Comparison of ENCODE assay signal across 8 cellular contexts in the genomic region with DNA sequence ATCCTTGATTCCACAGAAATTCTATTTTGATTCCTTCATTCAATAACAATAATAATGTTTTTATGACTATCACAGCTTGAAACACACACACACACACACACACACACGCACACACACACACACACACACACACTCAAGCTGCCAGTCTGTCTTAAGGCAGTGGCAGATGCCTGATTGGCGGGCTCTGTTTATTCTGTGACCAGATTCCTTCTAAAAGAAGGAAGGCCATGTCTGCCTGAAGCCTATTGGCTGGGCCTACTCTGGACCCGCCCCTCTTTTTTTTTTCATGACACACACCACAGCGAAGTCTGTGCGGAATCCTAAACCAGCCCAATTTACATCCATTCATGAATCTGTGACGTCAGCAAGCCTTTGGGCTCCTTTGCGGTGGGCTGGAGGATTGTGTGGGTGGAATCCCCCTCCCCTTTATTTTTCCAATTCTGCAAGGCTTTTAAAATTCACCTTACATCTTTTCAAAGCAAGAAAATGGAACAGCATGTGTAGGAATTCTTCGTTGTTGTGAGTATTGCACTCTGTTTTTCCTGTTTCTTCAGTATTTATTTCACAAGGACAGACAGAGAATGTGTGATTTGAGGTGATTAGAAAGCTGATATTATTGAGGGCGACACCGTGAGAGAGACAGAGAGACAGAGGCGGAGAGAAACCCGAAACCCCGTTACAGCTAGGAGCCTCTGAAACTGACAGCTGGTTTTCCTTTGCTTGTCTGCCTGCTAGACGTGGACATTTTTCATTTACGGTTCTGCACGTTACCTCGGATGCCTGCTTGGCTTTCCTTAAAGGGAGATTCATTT. TPM values are rescaled to one million over a fixed set of nuclear protein-coding genes. Genes with fewer than 3 reads are reported as not detected.
DNase-seq lines count a peak whose midpoint lies in the region; ATAC-seq and TF ChIP-seq lines count a peak whose summit lies in the region.

A gene with protein sequence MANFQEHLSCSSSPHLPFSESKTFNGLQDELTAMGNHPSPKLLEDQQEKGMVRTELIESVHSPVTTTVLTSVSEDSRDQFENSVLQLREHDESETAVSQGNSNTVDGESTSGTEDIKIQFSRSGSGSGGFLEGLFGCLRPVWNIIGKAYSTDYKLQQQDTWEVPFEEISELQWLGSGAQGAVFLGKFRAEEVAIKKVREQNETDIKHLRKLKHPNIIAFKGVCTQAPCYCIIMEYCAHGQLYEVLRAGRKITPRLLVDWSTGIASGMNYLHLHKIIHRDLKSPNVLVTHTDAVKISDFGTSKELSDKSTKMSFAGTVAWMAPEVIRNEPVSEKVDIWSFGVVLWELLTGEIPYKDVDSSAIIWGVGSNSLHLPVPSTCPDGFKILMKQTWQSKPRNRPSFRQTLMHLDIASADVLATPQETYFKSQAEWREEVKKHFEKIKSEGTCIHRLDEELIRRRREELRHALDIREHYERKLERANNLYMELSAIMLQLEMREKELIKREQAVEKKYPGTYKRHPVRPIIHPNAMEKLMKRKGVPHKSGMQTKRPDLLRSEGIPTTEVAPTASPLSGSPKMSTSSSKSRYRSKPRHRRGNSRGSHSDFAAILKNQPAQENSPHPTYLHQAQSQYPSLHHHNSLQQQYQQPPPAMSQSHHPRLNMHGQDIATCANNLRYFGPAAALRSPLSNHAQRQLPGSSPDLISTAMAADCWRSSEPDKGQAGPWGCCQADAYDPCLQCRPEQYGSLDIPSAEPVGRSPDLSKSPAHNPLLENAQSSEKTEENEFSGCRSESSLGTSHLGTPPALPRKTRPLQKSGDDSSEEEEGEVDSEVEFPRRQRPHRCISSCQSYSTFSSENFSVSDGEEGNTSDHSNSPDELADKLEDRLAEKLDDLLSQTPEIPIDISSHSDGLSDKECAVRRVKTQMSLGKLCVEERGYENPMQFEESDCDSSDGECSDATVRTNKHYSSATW (plus strand): TSS at position 287 of the 812 bp plus-strand sequence. CDS start 65,446 bp downstream, outside the sequence.

- peak; percentile 74 for DNase-seq in COLO829 (ENCODE audit: low spot score)
- DNase-seq in NCI-H524 (lab: John Stamatoyannopoulos, UW), result peak; percentile 97 to 99
- DNase-seq in activated T-cell treated with anti-CD3 and anti-CD28 coated beads, Interleukin-2, amount 50 U/mL, for 72 hours, result peak; percentile 39 to 54
- peak; percentile 88 for DNase-seq in fibroblast of the aortic adventitia (ENCODE audit: low read depth)
- DNase-seq in myocyte (ENCODE audit: low read depth), result peak; percentile 97
- peak; percentile 71 for DNase-seq in thoracic aorta (ENCODE audit: low spot score)

- TF ChIP-seq CTCF in fibroblast of the aortic adventitia (IDR thresholded peaks at IDR 0.05; ENCODE audit: insufficient read depth, low read length) (no peak), thoracic aorta (IDR thresholded peaks at IDR 0.05) (no peak)

- H3K4me3 ChIP-seq in fibroblast of the aortic adventitia (ENCODE audit: low read depth, low read length) (peak within 1 kb of the TSS; percentile 69), thoracic aorta (peak within 1 kb of the TSS; percentile 89)

- no peaks in the 10 kb centered on the region for H3K4me1 ChIP-seq in thoracic aorta (ENCODE audit: control insufficient read depth in 1 of 2, low read depth in 2 of 2)

- H3K4me1 Mint-ChIP-seq in activated T-cell treated with anti-CD3 and anti-CD28 coated beads, Interleukin-2, amount 50 U/mL, for 72 hours (ENCODE audit: low read depth), result peaks cover 16% of the 10 kb centered on the region

- H3K27me3 Mint-ChIP-seq in activated T-cell treated with anti-CD3 and anti-CD28 coated beads, Interleukin-2, amount 50 U/mL, for 72 hours (ENCODE audit: low read depth), result peaks cover 60% of the 10 kb centered on the region

- peak within 1 kb of the TSS; percentile 89 to 93 for H3K4me3 Mint-ChIP-seq in activated T-cell treated with anti-CD3 and anti-CD28 coated beads, Interleukin-2, amount 50 U/mL, for 72 hours

- H3K27me3 ChIP-seq in thoracic aorta (replicated peaks; ENCODE audit: insufficient read depth), result no peaks in the 10 kb centered on the region

- peak within 1 kb of the TSS; percentile 27 to 61 for H3K27ac ChIP-seq in thoracic aorta

- H3K9me3 Mint-ChIP-seq in activated T-cell treated with anti-CD3 and anti-CD28 coated beads, Interleukin-2, amount 50 U/mL, for 72 hours, result no peaks in the 10 kb centered on the region

- peak; percentile 96 for ATAC-seq in GM19395 (IDR thresholded peaks at IDR 0.05; ENCODE audit: unreplicated experiment)
- ATAC-seq in HG03442 (IDR thresholded peaks at IDR 0.05; ENCODE audit: unreplicated experiment), result peak; percentile 94
- peak; percentile 98 to 99 for ATAC-seq in activated T-cell treated with anti-CD3 and anti-CD28 coated beads, Interleukin-2, amount 50 U/mL, for 72 hours (replicated peaks in 1 of 2)
- ATAC-seq in thoracic aorta (ENCODE audit: insufficient number of reproducible peaks, low FRiP score, low read depth), result peak; percentile 98

- H3K36me3 Mint-ChIP-seq in activated T-cell treated with anti-CD3 and anti-CD28 coated beads, Interleukin-2, amount 50 U/mL, for 72 hours (ENCODE audit: insufficient read depth in 2 of 2), result no peaks in the 10 kb centered on the region

- H3K36me3 ChIP-seq in thoracic aorta, result no peaks in the 10 kb centered on the region

- no peak within 1 kb of the TSS for H3K27ac Mint-ChIP-seq in activated T-cell treated with anti-CD3 and anti-CD28 coated beads, Interleukin-2, amount 50 U/mL, for 72 hours

- no peaks in the 10 kb centered on the region for H3K9me3 ChIP-seq in thoracic aorta

RNA-seq across cellular contexts. Expression of the gene that starts here (rescaled TPM):
- total RNA-seq in activated T-cell treated with anti-CD3 and anti-CD28 coated beads, Interleukin-2, amount 50 U/mL, for 72 hours, result 10 to 100 TPM; 16.9 to 29.3 TPM
- 13.0 and 21.9 TPM in 2 replicates for total RNA-seq in fibroblast of the aortic adventitia (ENCODE audit: low replicate concordance)
- total RNA-seq in myocyte, result 9.4 and 12.1 TPM in 2 replicates
- polyA plus RNA-seq in myocyte (2012), result 10.7 TPM
- 10 to 100 TPM; 17.3 to 21.9 TPM for total RNA-seq in thoracic aorta

Comparison
In these comparisons a context has a peak if more than half of its experiments do, and no peak if none do; other contexts are left out.
1. Peak in every context shown above with its lines: DNase-seq, ATAC-seq, H3K4me3 ChIP-seq and H3K27ac ChIP-seq.
2. DNase-seq: peak in every context shown above with its lines; median percentile 98 in NCI-H524; 97 in myocyte; 88 in fibroblast of the aortic adventitia; 74 in COLO829; 71 in thoracic aorta; 46 in activated T-cell treated with anti-CD3 and anti-CD28 coated beads, Interleukin-2, amount 50 U/mL, for 72 hours.